8 cellular contexts compared by ENCODE assay signal in genomic region chr1:154404984-154405761, GRCh38. TPM values are rescaled to one million over a fixed set of nuclear protein-coding genes. Genes with fewer than 3 reads are reported as not detected.
A peak's percentile ranks its signal among the peaks of the same experiment; 100 is the strongest.
DNase-seq lines count a peak whose midpoint lies in the region; ATAC-seq, FAIRE-seq and TF ChIP-seq lines count a peak whose summit lies in the region.

Gene IL6R, plus strand, starts transcription at chr1:154405343. Its CDS starts 287 bp downstream, at chr1:154405630.

- H3K36me3 ChIP-seq in kidney (ENCODE audit: control insufficient read depth in 1 of 2, insufficient read depth in 2 of 2, low read length in 2 of 2): no peaks in the 10 kb centered on the region

- no peak for TF ChIP-seq CTCF in Calu3 (IDR thresholded peaks at IDR 0.05; ENCODE audit: unreplicated experiment)
- TF ChIP-seq CTCF in NB4 (IDR thresholded peaks at IDR 0.05; ENCODE audit: low read depth, low read length): no peak
- TF ChIP-seq CTCF in kidney (IDR thresholded peaks at IDR 0.05; ENCODE audit: borderline replicate concordance, extremely low read depth, insufficient read depth): peak; percentile 55

- no peaks in the 10 kb centered on the region for H3K9me3 Mint-ChIP-seq in Calu3 (ENCODE audit: low read depth, unreplicated experiment)

- H3K9ac ChIP-seq in kidney (ENCODE audit: low read length in 2 of 2): peak within 1 kb of the TSS; percentile 84 to 91

- peak within 1 kb of the TSS; percentile 83 for H3K27ac Mint-ChIP-seq in Calu3 (ENCODE audit: unreplicated experiment)

- H3K9me3 ChIP-seq in kidney (ENCODE audit: control insufficient read depth in 1 of 2, low read length in 2 of 2): no peaks in the 10 kb centered on the region

- intact Hi-C loops in Calu3 (cut with micrococcal nuclease; ENCODE audit: unreplicated experiment): loop anchor here (1.0 kb wide), 1 partner anchor 73 kb away; no protein-coding TSS in a partner anchor
- intact Hi-C loops in kidney (cut with DNase I): no loop called here

- H3K4me3 ChIP-seq in NB4 (ENCODE audit: low read depth, low read length): peak within 1 kb of the TSS; percentile 72
- peak within 1 kb of the TSS; percentile 74 to 81 for H3K4me3 ChIP-seq in kidney (ENCODE audit: low read length in 2 of 2)

- no TSS peak for BruUV-seq in Calu3 (replicated peaks; lab: Mats Ljungman, UMichigan)

- TF ChIP-seq POLR2A in NB4 (IDR thresholded peaks at IDR 0.05; ENCODE audit: extremely low read depth, insufficient read length): peak; percentile 19

- peak within 1 kb of the TSS; percentile 62 for H3K27ac ChIP-seq in cingulate gyrus (ENCODE audit: low read depth, low read length)
- H3K27ac ChIP-seq in kidney (ENCODE audit: low read depth in 2 of 2, low read length in 2 of 2): peak within 1 kb of the TSS; percentile 94 to 97

- FAIRE-seq in kidney (lab: Jason Lieb, UNC): no peak

- peaks cover 11 to 25% of the 10 kb centered on the region in 2 donors for H3K4me1 ChIP-seq in kidney (ENCODE audit: control insufficient read depth in 1 of 2, insufficient read depth in 1 of 2, low read depth in 1 of 2, low read length in 2 of 2)

- peaks cover 16% of the 10 kb centered on the region for H3K36me3 Mint-ChIP-seq in Calu3 (ENCODE audit: insufficient read depth, unreplicated experiment)

- peak; percentile 92 for DNase-seq in Calu3
- peak; percentile 97 for DNase-seq in NB4 (ENCODE audit: low read depth)
- DNase-seq in activated CD4-positive, CD25-positive, alpha-beta regulatory T cell treated with anti-CD3 and anti-CD28 coated beads, Interleukin-2, amount 50 U/mL, for 16 hours (ENCODE audit: low read depth, low spot score): peak; percentile 56
- peak; percentile 97 for DNase-seq in kidney
- peak; percentile 44 for DNase-seq in smooth muscle cell of the brain vasculature (ENCODE audit: low read depth, low spot score)

- ATAC-seq in GM21723 (IDR thresholded peaks at IDR 0.05; ENCODE audit: unreplicated experiment): peak; percentile 46
- no peak for ATAC-seq in GM19455 (IDR thresholded peaks at IDR 0.05; ENCODE audit: unreplicated experiment)

- H3K4me1 Mint-ChIP-seq in Calu3 (ENCODE audit: low read depth, unreplicated experiment): peaks cover 29% of the 10 kb centered on the region

- H3K27me3 Mint-ChIP-seq in Calu3 (ENCODE audit: unreplicated experiment): no peaks in the 10 kb centered on the region

- CTCF ChIA-PET in Calu3 (lab: Charles Lee): interaction anchor here (0.6 to 3.1 kb wide), 9 partner anchors 13 to 141 kb away, joined by 3 to 15 read pairs (median 4); no protein-coding TSS in a partner anchor

- peak within 1 kb of the TSS; percentile 84 for H3K4me3 Mint-ChIP-seq in Calu3 (ENCODE audit: low read depth, unreplicated experiment)

RNA-seq across cellular contexts. Expression of gene IL6R, which starts in this region (rescaled TPM):
- total RNA-seq in Calu3 (2022) (5.0 and 8.3 TPM in 2 replicates), kidney (33.0 TPM)
- 6.2 TPM for polyA plus RNA-seq in kidney (ENCODE audit: insufficient read depth, low read depth, low replicate concordance)

Comparison
In these comparisons a context has a peak if more than half of its experiments do, and no peak if none do; other contexts are left out.
1. DNase-seq: peak in every context shown above with its lines; median percentile 97 in NB4; 97 in kidney; 92 in Calu3; 56 in activated CD4-positive, CD25-positive, alpha-beta regulatory T cell treated with anti-CD3 and anti-CD28 coated beads, Interleukin-2, amount 50 U/mL, for 16 hours; 44 in smooth muscle cell of the brain vasculature.